ENCODE assay signal across 14 cellular contexts in genomic region chr14:50524071-50524470, GRCh38. TPM values are rescaled to one million over a fixed set of nuclear protein-coding genes. Genes with fewer than 3 reads are reported as not detected.
DNase-seq lines count a peak whose midpoint lies in the region; ATAC-seq and TF ChIP-seq lines count a peak whose summit lies in the region.
"Had no signal": no experiment of that assay in that cellular context is flagged by ENCODE, and none has a peak within 500 bp of the region (broad histone marks: within the 10 kb centered on the region; RNA-seq: fewer than 3 reads in every experiment).

No MANE protein-coding gene starts in this region.

- TF ChIP-seq EP300 in upper lobe of left lung (IDR thresholded peaks at IDR 0.05), result no peak

- H3K27ac Mint-ChIP-seq in activated CD4-positive, alpha-beta T cell treated with anti-CD3 and anti-CD28 coated beads, Interleukin-2, amount 10 ng/mL, durations not matched to agents 7 days and 5 days, result peak overlapping the region; percentile 11
- H3K27ac Mint-ChIP-seq in WTC11, result peak overlapping the region; percentile 17; the same call in 1 of the 2 replicates

- H3K36me3 Mint-ChIP-seq in activated CD4-positive, alpha-beta T cell treated with anti-CD3 and anti-CD28 coated beads, Interleukin-2, amount 10 ng/mL, durations not matched to agents 7 days and 5 days (ENCODE audit: low read depth), result peaks cover 11% of the 10 kb centered on the region
- no peaks in the 10 kb centered on the region for H3K36me3 Mint-ChIP-seq in WTC11

- no peak for DNase-seq in activated CD4-positive, alpha-beta T cell treated with anti-CD3 and anti-CD28 coated beads, Interleukin-2, amount 10 ng/mL, durations not matched to agents 7 days and 5 days
- DNase-seq in activated CD4-positive, alpha-beta T cell treated with anti-CD3 and anti-CD28 coated beads for 48 hours, result no peak
- DNase-seq in WTC11 (ENCODE audit: low spot score), result no peak
- DNase-seq in spleen, result no peak
- no peak for DNase-seq in Right ventricle myocardium inferior (ENCODE audit: missing footprints)
- no peak for DNase-seq in AML-193 (lab: John Stamatoyannopoulos, UW)
- DNase-seq in upper lobe of left lung, result no peak
- DNase-seq: caudate nucleus; kidney glomerular epithelial cell; NCI-H510A; pancreas; stimulated activated CD4-positive, alpha-beta T cell treated with anti-CD3 and anti-CD28 coated beads, Interleukin-2, amount 100 ng/mL, for 48 hours had no signal

- H3K4me3 ChIP-seq in spleen, result no peak overlapping the region
- no peak overlapping the region for H3K4me3 ChIP-seq in upper lobe of left lung
- H3K4me3 ChIP-seq: pancreas, SK-N-MC had no signal

- no peaks in the 10 kb centered on the region for H3K27me3 Mint-ChIP-seq in activated CD4-positive, alpha-beta T cell treated with anti-CD3 and anti-CD28 coated beads, Interleukin-2, amount 10 ng/mL, durations not matched to agents 7 days and 5 days
- no peaks in the 10 kb centered on the region for H3K27me3 Mint-ChIP-seq in WTC11 (ENCODE audit: low read depth)

- H3K4me3 Mint-ChIP-seq in activated CD4-positive, alpha-beta T cell treated with anti-CD3 and anti-CD28 coated beads, Interleukin-2, amount 10 ng/mL, durations not matched to agents 7 days and 5 days, result no peak overlapping the region
- no peak overlapping the region for H3K4me3 Mint-ChIP-seq in WTC11

- POLR2A ChIA-PET in activated CD4-positive, alpha-beta T cell treated with anti-CD3 and anti-CD28 coated beads, Interleukin-2, amount 10 ng/mL, durations not matched to agents 7 days and 5 days (lab: Charles Lee), result no interaction called here
- POLR2A ChIA-PET in WTC11 (lab: Charles Lee), result interaction anchor here (0.5 kb wide), 1 partner anchor 391 kb away, joined by 3 read pairs; no protein-coding TSS in a partner anchor

- H3K9me3 ChIP-seq in spleen, result no peaks in the 10 kb centered on the region
- no peaks in the 10 kb centered on the region for H3K9me3 ChIP-seq in upper lobe of left lung
- H3K9me3 ChIP-seq: pancreas had no signal

- H3K27me3 ChIP-seq in spleen (replicated peaks in 1 of 7), result no peaks in the 10 kb centered on the region
- H3K27me3 ChIP-seq in upper lobe of left lung, result no peaks in the 10 kb centered on the region
- H3K27me3 ChIP-seq: pancreas had no signal

- H3K9me3 Mint-ChIP-seq in activated CD4-positive, alpha-beta T cell treated with anti-CD3 and anti-CD28 coated beads, Interleukin-2, amount 10 ng/mL, durations not matched to agents 7 days and 5 days, result no peaks in the 10 kb centered on the region
- H3K9me3 Mint-ChIP-seq in WTC11, result no peaks in the 10 kb centered on the region

- 60 to 75% (median 68%) methylated on average over 2 of the region's 2 CpGs for WGBS in spleen, 5 donors
- WGBS in upper lobe of left lung, 2 donors, result 72 to 77% methylated on average over 2 of the region's 2 CpGs

- TF ChIP-seq POLR2A in spleen (IDR thresholded peaks at IDR 0.05) (no peak), upper lobe of left lung (IDR thresholded peaks at IDR 0.05) (no peak)

- intact Hi-C loops in spleen (cut with DNase I; ENCODE audit: low total_unique reads), result no loop called here
- intact Hi-C loops in Right ventricle myocardium inferior (cut with DNase I), result no loop called here

- CTCF ChIA-PET in activated CD4-positive, alpha-beta T cell treated with anti-CD3 and anti-CD28 coated beads, Interleukin-2, amount 10 ng/mL, durations not matched to agents 7 days and 5 days (lab: Charles Lee), result interaction anchor here (1.3 kb wide), 1 partner anchor 662 kb away, joined by 3 read pairs; no protein-coding TSS in a partner anchor
- CTCF ChIA-PET in WTC11 (lab: Charles Lee), result interaction anchor here (0.6 to 1.0 kb wide), 2 partner anchors 8 to 350 kb away, joined by 3 read pairs; no protein-coding TSS in a partner anchor

- H3K4me1 ChIP-seq in spleen (peaks cover 22 to 93% (median 58%) of the 10 kb centered on the region in 6 donors), upper lobe of left lung (peaks cover 28 to 45% (median 34%) of the 10 kb centered on the region in 4 donors)

- H3K4me1 Mint-ChIP-seq in activated CD4-positive, alpha-beta T cell treated with anti-CD3 and anti-CD28 coated beads, Interleukin-2, amount 10 ng/mL, durations not matched to agents 7 days and 5 days, result peaks cover 51% of the 10 kb centered on the region
- H3K4me1 Mint-ChIP-seq in WTC11, result peaks cover 28% of the 10 kb centered on the region

- peak overlapping the region in 5 of 8 donors; percentile 15 to 72 (median 57) for H3K27ac ChIP-seq in spleen
- peak overlapping the region in 1 of 4 donors; percentile 49 for H3K27ac ChIP-seq in upper lobe of left lung
- H3K27ac ChIP-seq: pancreas, SK-N-MC had no signal

- H3K36me3 ChIP-seq in spleen (peaks cover 0 to 18% (median 0%) of the 10 kb centered on the region in 6 donors), upper lobe of left lung (no peaks in the 10 kb centered on the region)
- H3K36me3 ChIP-seq: pancreas had no signal

- no peak for TF ChIP-seq CTCF in WTC11 (IDR thresholded peaks at IDR 0.05)
- no peak for TF ChIP-seq CTCF in spleen (IDR thresholded peaks at IDR 0.05 in 8 of 11, conservative IDR thresholded peaks at IDR 0.05 in 3 of 11)
- TF ChIP-seq CTCF in upper lobe of left lung (IDR thresholded peaks at IDR 0.05), result no peak

- peak; percentile 37 for ATAC-seq in GM21786 (IDR thresholded peaks at IDR 0.05; ENCODE audit: unreplicated experiment)
- no peak for ATAC-seq in WTC11
- ATAC-seq in Right ventricle myocardium inferior, result no peak
- ATAC-seq in upper lobe of left lung (ENCODE audit: low FRiP score in 2 of 2), result no peak
- ATAC-seq: pancreas had no signal

TF ChIP-seq in WTC11, 78 proteins besides CTCF, POLR2A, EP300 and RAD21:
- TF ChIP-seq ATF3 (CRISPR knock-in tag; conservative IDR thresholded peaks at IDR 0.05) (no peak), MLX (CRISPR knock-in tag; IDR thresholded peaks at IDR 0.05) (no peak)

RNA-seq across cellular contexts. Expression of gene MAP4K5, which starts 8.3 kb away (rescaled TPM):
- 10 to 100 TPM; 30.5 to 30.8 TPM for total RNA-seq in activated CD4-positive, alpha-beta T cell treated with anti-CD3 and anti-CD28 coated beads, Interleukin-2, amount 10 ng/mL, durations not matched to agents 7 days and 5 days
- total RNA-seq in WTC11 (2021), result 42.8 to 48.8 TPM (median 46.7 TPM) in 3 replicates
- 100 to 1,000 TPM in 3 of 7 donors, 10 to 100 TPM in 4; 47.5 to 172 (median 57.9) TPM for total RNA-seq in spleen
- polyA plus RNA-seq in spleen, result 10 to 100 TPM in 2 of 3 donors, 1 to 10 TPM in 1; 9.1 to 15.9 (median 11.9) TPM
- total RNA-seq in Right ventricle myocardium inferior, result 14.3 TPM
- 100 to 1,000 TPM in 2 of 6 donors, 10 to 100 TPM in 4; 44.5 to 131 (median 80.0) TPM for total RNA-seq in upper lobe of left lung

RNA-seq across cellular contexts. Expression of gene ATL1, which starts 35.9 kb away (rescaled TPM):
- 1 to 10 TPM in 1 of 2 experiments, under 1 TPM in 1; 0.67 to 1.2 TPM for total RNA-seq in activated CD4-positive, alpha-beta T cell treated with anti-CD3 and anti-CD28 coated beads, Interleukin-2, amount 10 ng/mL, durations not matched to agents 7 days and 5 days
- total RNA-seq in WTC11 (2021), result 3.4 to 3.7 TPM (median 3.5 TPM) in 3 replicates
- total RNA-seq in spleen, result 1 to 10 TPM; 1.0 to 3.2 (median 1.7) TPM
- 1 to 10 TPM in 2 of 3 donors, under 1 TPM in 1; 0.91 to 1.4 (median 1.3) TPM for polyA plus RNA-seq in spleen
- 1.1 TPM for total RNA-seq in Right ventricle myocardium inferior
- 1 to 10 TPM; 1.3 to 7.9 (median 5.3) TPM for total RNA-seq in upper lobe of left lung
